Comparison of ENCODE assay signal across 1 cellular context in the genomic region with DNA sequence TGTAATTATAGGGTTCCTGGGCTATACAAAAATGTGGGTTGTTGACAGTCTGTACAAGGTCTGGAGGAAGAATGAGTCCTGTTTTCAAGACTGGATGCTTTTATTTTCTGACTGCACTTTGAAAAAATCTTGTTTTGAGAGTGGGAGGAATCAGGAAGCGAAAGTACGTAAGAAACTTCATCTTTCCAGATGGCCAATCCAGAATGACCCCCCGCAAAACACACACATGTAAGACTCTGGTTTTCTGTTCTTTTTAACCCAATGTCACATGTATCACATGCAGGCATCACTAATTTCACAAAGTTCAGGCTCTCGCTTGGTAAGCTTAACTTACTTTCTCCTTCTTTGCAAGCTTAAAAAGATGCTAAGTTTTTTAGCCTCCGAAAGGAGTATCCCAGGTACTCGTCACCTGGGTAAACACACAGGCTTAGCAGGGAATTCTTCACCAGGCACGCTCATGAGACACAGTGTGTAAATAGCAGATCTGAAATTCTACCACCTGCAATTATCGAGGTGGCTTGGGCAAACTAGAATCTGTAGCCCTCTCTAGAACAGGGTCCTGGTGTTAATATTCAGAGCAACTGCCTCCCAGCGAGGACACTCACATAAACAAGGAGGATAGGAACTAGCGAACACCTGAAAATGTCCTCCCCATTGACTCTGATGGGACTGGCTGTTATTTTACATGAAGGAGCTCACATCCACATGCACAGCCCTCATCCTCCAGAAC.
TF ChIP-seq lines count a peak whose summit lies in the region.

No MANE protein-coding gene starts in this region.

TF ChIP-seq in SK-N-SH treated with all-trans-retinoic acid at 6 μM for 48 hours, 23 proteins besides CTCF, POLR2A, EP300 and RAD21 (continued from another document):
- TF ChIP-seq, protein P1, sequence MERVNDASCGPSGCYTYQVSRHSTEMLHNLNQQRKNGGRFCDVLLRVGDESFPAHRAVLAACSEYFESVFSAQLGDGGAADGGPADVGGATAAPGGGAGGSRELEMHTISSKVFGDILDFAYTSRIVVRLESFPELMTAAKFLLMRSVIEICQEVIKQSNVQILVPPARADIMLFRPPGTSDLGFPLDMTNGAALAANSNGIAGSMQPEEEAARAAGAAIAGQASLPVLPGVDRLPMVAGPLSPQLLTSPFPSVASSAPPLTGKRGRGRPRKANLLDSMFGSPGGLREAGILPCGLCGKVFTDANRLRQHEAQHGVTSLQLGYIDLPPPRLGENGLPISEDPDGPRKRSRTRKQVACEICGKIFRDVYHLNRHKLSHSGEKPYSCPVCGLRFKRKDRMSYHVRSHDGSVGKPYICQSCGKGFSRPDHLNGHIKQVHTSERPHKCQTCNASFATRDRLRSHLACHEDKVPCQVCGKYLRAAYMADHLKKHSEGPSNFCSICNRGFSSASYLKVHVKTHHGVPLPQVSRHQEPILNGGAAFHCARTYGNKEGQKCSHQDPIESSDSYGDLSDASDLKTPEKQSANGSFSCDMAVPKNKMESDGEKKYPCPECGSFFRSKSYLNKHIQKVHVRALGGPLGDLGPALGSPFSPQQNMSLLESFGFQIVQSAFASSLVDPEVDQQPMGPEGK (CRISPR knock-in tag; IDR thresholded peaks at IDR 0.05; ENCODE audit: borderline replicate concordance), result no peak
- no peak for TF ChIP-seq SNAI2 (CRISPR knock-in tag; IDR thresholded peaks at IDR 0.05)
- no peak for TF ChIP-seq OSR1 (CRISPR knock-in tag; IDR thresholded peaks at IDR 0.05)
- TF ChIP-seq TOX (CRISPR knock-in tag; IDR thresholded peaks at IDR 0.05; ENCODE audit: borderline replicate concordance), result no peak
- no peak for TF ChIP-seq GLIS3 (CRISPR knock-in tag; IDR thresholded peaks at IDR 0.05)
- no peak for TF ChIP-seq ARNTL (CRISPR knock-in tag; IDR thresholded peaks at IDR 0.05; ENCODE audit: borderline replicate concordance, low read depth)
- TF ChIP-seq, protein P2, sequence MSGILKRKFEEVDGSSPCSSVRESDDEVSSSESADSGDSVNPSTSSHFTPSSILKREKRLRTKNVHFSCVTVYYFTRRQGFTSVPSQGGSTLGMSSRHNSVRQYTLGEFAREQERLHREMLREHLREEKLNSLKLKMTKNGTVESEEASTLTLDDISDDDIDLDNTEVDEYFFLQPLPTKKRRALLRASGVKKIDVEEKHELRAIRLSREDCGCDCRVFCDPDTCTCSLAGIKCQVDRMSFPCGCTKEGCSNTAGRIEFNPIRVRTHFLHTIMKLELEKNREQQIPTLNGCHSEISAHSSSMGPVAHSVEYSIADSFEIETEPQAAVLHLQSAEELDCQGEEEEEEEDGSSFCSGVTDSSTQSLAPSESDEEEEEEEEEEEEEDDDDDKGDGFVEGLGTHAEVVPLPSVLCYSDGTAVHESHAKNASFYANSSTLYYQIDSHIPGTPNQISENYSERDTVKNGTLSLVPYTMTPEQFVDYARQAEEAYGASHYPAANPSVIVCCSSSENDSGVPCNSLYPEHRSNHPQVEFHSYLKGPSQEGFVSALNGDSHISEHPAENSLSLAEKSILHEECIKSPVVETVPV (CRISPR knock-in tag; IDR thresholded peaks at IDR 0.05), result no peak
- no peak for TF ChIP-seq CSDC2 (CRISPR knock-in tag; IDR thresholded peaks at IDR 0.05)
- no peak for TF ChIP-seq RARB (CRISPR knock-in tag; IDR thresholded peaks at IDR 0.05)
- TF ChIP-seq, protein P3, sequence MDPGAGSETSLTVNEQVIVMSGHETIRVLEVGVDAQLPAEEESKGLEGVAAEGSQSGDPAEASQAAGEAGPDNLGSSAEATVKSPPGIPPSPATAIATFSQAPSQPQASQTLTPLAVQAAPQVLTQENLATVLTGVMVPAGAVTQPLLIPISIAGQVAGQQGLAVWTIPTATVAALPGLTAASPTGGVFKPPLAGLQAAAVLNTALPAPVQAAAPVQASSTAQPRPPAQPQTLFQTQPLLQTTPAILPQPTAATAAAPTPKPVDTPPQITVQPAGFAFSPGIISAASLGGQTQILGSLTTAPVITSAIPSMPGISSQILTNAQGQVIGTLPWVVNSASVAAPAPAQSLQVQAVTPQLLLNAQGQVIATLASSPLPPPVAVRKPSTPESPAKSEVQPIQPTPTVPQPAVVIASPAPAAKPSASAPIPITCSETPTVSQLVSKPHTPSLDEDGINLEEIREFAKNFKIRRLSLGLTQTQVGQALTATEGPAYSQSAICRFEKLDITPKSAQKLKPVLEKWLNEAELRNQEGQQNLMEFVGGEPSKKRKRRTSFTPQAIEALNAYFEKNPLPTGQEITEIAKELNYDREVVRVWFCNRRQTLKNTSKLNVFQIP (CRISPR knock-in tag; IDR thresholded peaks at IDR 0.05; ENCODE audit: borderline replicate concordance, low read depth), result no peak
